In genomic region chr18:66760559-66760958, GRCh38 we compare ENCODE assay signal across 39 cellular contexts.
"Had no signal": no experiment of that assay in that cellular context is flagged by ENCODE, and none has a peak within 500 bp of the region (broad histone marks: within the 10 kb centered on the region; RNA-seq: fewer than 3 reads in every experiment).

No MANE protein-coding gene starts in this region.

- DNase-seq: activated effector memory CD4-positive, alpha-beta T cell treated with anti-CD3 and anti-CD28 coated beads, Interleukin-2, amount 50 U/mL, for 16 hours; activated effector memory CD4-positive, alpha-beta T cell treated with Interleukin-2 at 50 U/mL for 16 hours; activated gamma-delta T cell; activated gamma-delta T cell treated with Interleukin-2 at 50 U/mL for 16 hours; activated naive CD4-positive, alpha-beta T cell; activated naive CD4-positive, alpha-beta T cell treated with anti-CD3 and anti-CD28 coated beads for 36 hours; activated naive CD4-positive, alpha-beta T cell treated with anti-CD3 and anti-CD28 coated beads, Interleukin-2, amount 10 ng/mL, durations not matched to agents 7 days and 5 days; activated naive CD4-positive, alpha-beta T cell treated with anti-CD3 and anti-CD28 coated beads, Interleukin-2, amount 50 U/mL, for 16 hours; activated naive CD4-positive, alpha-beta T cell treated with Interleukin-2 at 50 U/mL for 16 hours; activated naive CD8-positive, alpha-beta T cell treated with anti-CD3 and anti-CD28 coated beads for 36 hours; activated naive CD8-positive, alpha-beta T cell treated with anti-CD3 and anti-CD28 coated beads, Interleukin-2, amount 10 ng/mL, durations not matched to agents 7 days and 5 days; activated naive CD8-positive, alpha-beta T cell treated with anti-CD3 and anti-CD28 coated beads, Interleukin-2, amount 50 U/mL, for 24 hours; activated T-cell treated with anti-CD3 and anti-CD28 coated beads, Interleukin-2, amount 50 U/mL, for 24 hours; activated T-cell treated with anti-CD3 and anti-CD28 coated beads, Interleukin-2, amount 50 U/mL, for 4 hours; activated T-cell treated with anti-CD3 and anti-CD28 coated beads, Interleukin-2, amount 50 U/mL, for 48 hours; activated T-cell treated with anti-CD3 and anti-CD28 coated beads, Interleukin-2, amount 50 U/mL, for 72 hours; adrenal gland; amniotic stem cell; amygdala; anterior cingulate cortex; aorta; body of pancreas; brain microvascular endothelial cell; caudate nucleus; central memory CD4-positive, alpha-beta T cell; cerebellar nuclear complex had no signal

- H3K9me3 Mint-ChIP-seq: activated naive CD4-positive, alpha-beta T cell treated with anti-CD3 and anti-CD28 coated beads, Interleukin-2, amount 10 ng/mL, durations not matched to agents 7 days and 5 days; activated naive CD4-positive, alpha-beta T cell treated with anti-CD3 and anti-CD28 coated beads, Interleukin-2, amount 50 U/mL, for 24 hours; activated naive CD8-positive, alpha-beta T cell treated with anti-CD3 and anti-CD28 coated beads for 36 hours; activated naive CD8-positive, alpha-beta T cell treated with anti-CD3 and anti-CD28 coated beads, Interleukin-2, amount 10 ng/mL, durations not matched to agents 7 days and 5 days; activated naive CD8-positive, alpha-beta T cell treated with anti-CD3 and anti-CD28 coated beads, Interleukin-2, amount 50 U/mL, for 24 hours; activated T-cell treated with anti-CD3 and anti-CD28 coated beads, Interleukin-2, amount 50 U/mL, for 4 hours; activated T-helper 1 cell treated with anti-CD3 and anti-CD28 coated beads, Interleukin-12 subunit alpha, Interleukin-12 subunit beta, Interleukin-2, Interleukin-4 antibody, amounts not matched to agents 30 ng/mL and 10 ng/mL and 1 ng/mL, durations not matched to agents 14 hours and 24 hours and 36 hours; brain had no signal

- H3K9me3 ChIP-seq: adrenal gland, ascending aorta, body of pancreas, breast epithelium had no signal

- H3K36me3 ChIP-seq: adrenal gland, ascending aorta, brain microvascular endothelial cell, breast epithelium, cardiac muscle cell had no signal

- FAIRE-seq: astrocyte, bronchial epithelial cell had no signal

- H3K4me3 Mint-ChIP-seq: activated naive CD4-positive, alpha-beta T cell treated with anti-CD3 and anti-CD28 coated beads for 36 hours; activated naive CD4-positive, alpha-beta T cell treated with anti-CD3 and anti-CD28 coated beads, Interleukin-2, amount 10 ng/mL, durations not matched to agents 7 days and 5 days; activated naive CD4-positive, alpha-beta T cell treated with anti-CD3 and anti-CD28 coated beads, Interleukin-2, amount 50 U/mL, for 24 hours; activated naive CD8-positive, alpha-beta T cell; activated naive CD8-positive, alpha-beta T cell treated with anti-CD3 and anti-CD28 coated beads for 36 hours; activated naive CD8-positive, alpha-beta T cell treated with anti-CD3 and anti-CD28 coated beads, Interleukin-2, amount 10 ng/mL, durations not matched to agents 7 days and 5 days; activated naive CD8-positive, alpha-beta T cell treated with anti-CD3 and anti-CD28 coated beads, Interleukin-2, amount 50 U/mL, for 24 hours; activated T-cell treated with anti-CD3 and anti-CD28 coated beads, Interleukin-2, amount 50 U/mL, for 24 hours; activated T-cell treated with anti-CD3 and anti-CD28 coated beads, Interleukin-2, amount 50 U/mL, for 4 hours; activated T-cell treated with anti-CD3 and anti-CD28 coated beads, Interleukin-2, amount 50 U/mL, for 72 hours; activated T-helper 1 cell treated with anti-CD3 and anti-CD28 coated beads, Interleukin-12 subunit alpha, Interleukin-12 subunit beta, Interleukin-2, Interleukin-4 antibody, amounts not matched to agents 30 ng/mL and 10 ng/mL and 1 ng/mL, durations not matched to agents 14 hours and 24 hours and 36 hours; activated T-helper 17 cell treated with anti-CD3 and anti-CD28 coated beads, Interleukin-2, amount 50 U/mL, for 72 hours; brain; central memory CD8-positive, alpha-beta T cell had no signal

- H3K27ac Mint-ChIP-seq: activated naive CD4-positive, alpha-beta T cell treated with anti-CD3 and anti-CD28 coated beads for 36 hours; activated naive CD4-positive, alpha-beta T cell treated with anti-CD3 and anti-CD28 coated beads, Interleukin-2, amount 10 ng/mL, durations not matched to agents 7 days and 5 days; activated naive CD4-positive, alpha-beta T cell treated with anti-CD3 and anti-CD28 coated beads, Interleukin-2, amount 50 U/mL, for 24 hours; activated naive CD4-positive, alpha-beta T cell treated with anti-CD3 and anti-CD28 coated beads, Interleukin-2, amount 50 U/mL, for 72 hours; activated naive CD8-positive, alpha-beta T cell; activated naive CD8-positive, alpha-beta T cell treated with anti-CD3 and anti-CD28 coated beads for 36 hours; activated naive CD8-positive, alpha-beta T cell treated with anti-CD3 and anti-CD28 coated beads, Interleukin-2, amount 10 ng/mL, durations not matched to agents 7 days and 5 days; activated naive CD8-positive, alpha-beta T cell treated with anti-CD3 and anti-CD28 coated beads, Interleukin-2, amount 50 U/mL, for 24 hours; activated T-cell treated with anti-CD3 and anti-CD28 coated beads, Interleukin-2, amount 50 U/mL, for 24 hours; activated T-cell treated with anti-CD3 and anti-CD28 coated beads, Interleukin-2, amount 50 U/mL, for 72 hours; activated T-helper 1 cell treated with anti-CD3 and anti-CD28 coated beads, Interleukin-12 subunit alpha, Interleukin-12 subunit beta, Interleukin-2, Interleukin-4 antibody, amounts not matched to agents 30 ng/mL and 10 ng/mL and 1 ng/mL, durations not matched to agents 14 hours and 24 hours and 36 hours; activated T-helper 17 cell treated with anti-CD3 and anti-CD28 coated beads, Interleukin-2, amount 50 U/mL, for 72 hours; activated T-helper 2 cell treated with anti-CD3 and anti-CD28 coated beads, Interferon-gamma antibody, Interleukin-2, Interleukin-4, amounts not matched to agents 10 μg/mL and 5 μg/mL and 100 μg/mL, durations not matched to agents 14 hours and 24 hours and 36 hours; brain had no signal

- H3K36me3 Mint-ChIP-seq: activated naive CD4-positive, alpha-beta T cell treated with anti-CD3 and anti-CD28 coated beads, Interleukin-2, amount 10 ng/mL, durations not matched to agents 7 days and 5 days; activated naive CD4-positive, alpha-beta T cell treated with anti-CD3 and anti-CD28 coated beads, Interleukin-2, amount 50 U/mL, for 24 hours; activated naive CD4-positive, alpha-beta T cell treated with anti-CD3 and anti-CD28 coated beads, Interleukin-2, amount 50 U/mL, for 72 hours; activated naive CD8-positive, alpha-beta T cell; activated naive CD8-positive, alpha-beta T cell treated with anti-CD3 and anti-CD28 coated beads for 36 hours; activated naive CD8-positive, alpha-beta T cell treated with anti-CD3 and anti-CD28 coated beads, Interleukin-2, amount 10 ng/mL, durations not matched to agents 7 days and 5 days; brain had no signal

- H3K27ac ChIP-seq: adrenal gland, ascending aorta, body of pancreas, brain microvascular endothelial cell, breast epithelium, cardiac muscle cell had no signal

- H3K4me1 ChIP-seq: adrenal gland, ascending aorta, body of pancreas, breast epithelium had no signal

- ATAC-seq: activated naive CD4-positive, alpha-beta T cell treated with anti-CD3 and anti-CD28 coated beads, Interleukin-2, amount 50 U/mL, for 72 hours; activated naive CD8-positive, alpha-beta T cell treated with anti-CD3 and anti-CD28 coated beads, Interleukin-2, amount 50 U/mL, for 24 hours; activated T-cell treated with anti-CD3 and anti-CD28 coated beads, Interleukin-2, amount 50 U/mL, for 4 hours; activated T-cell treated with anti-CD3 and anti-CD28 coated beads, Interleukin-2, amount 50 U/mL, for 72 hours; activated T-helper 17 cell treated with anti-CD3 and anti-CD28 coated beads, Interleukin-2, amount 50 U/mL, for 72 hours; body of pancreas had no signal

- H3K27me3 ChIP-seq: adrenal gland, ascending aorta, body of pancreas, brain microvascular endothelial cell, breast epithelium, cardiac muscle cell had no signal

- H3K4me1 Mint-ChIP-seq: activated naive CD4-positive, alpha-beta T cell treated with anti-CD3 and anti-CD28 coated beads, Interleukin-2, amount 10 ng/mL, durations not matched to agents 7 days and 5 days; activated naive CD4-positive, alpha-beta T cell treated with anti-CD3 and anti-CD28 coated beads, Interleukin-2, amount 50 U/mL, for 24 hours; activated naive CD8-positive, alpha-beta T cell treated with anti-CD3 and anti-CD28 coated beads for 36 hours; activated naive CD8-positive, alpha-beta T cell treated with anti-CD3 and anti-CD28 coated beads, Interleukin-2, amount 10 ng/mL, durations not matched to agents 7 days and 5 days; activated naive CD8-positive, alpha-beta T cell treated with anti-CD3 and anti-CD28 coated beads, Interleukin-2, amount 50 U/mL, for 24 hours; activated T-helper 17 cell treated with anti-CD3 and anti-CD28 coated beads, Interleukin-2, amount 50 U/mL, for 72 hours; brain; central memory CD8-positive, alpha-beta T cell had no signal

- H3K4me3 ChIP-seq: adrenal gland, ascending aorta, body of pancreas, breast epithelium, cardiac muscle cell had no signal

- H3K27me3 Mint-ChIP-seq: activated naive CD4-positive, alpha-beta T cell treated with anti-CD3 and anti-CD28 coated beads, Interleukin-2, amount 10 ng/mL, durations not matched to agents 7 days and 5 days; activated naive CD4-positive, alpha-beta T cell treated with anti-CD3 and anti-CD28 coated beads, Interleukin-2, amount 50 U/mL, for 24 hours; activated naive CD8-positive, alpha-beta T cell; activated naive CD8-positive, alpha-beta T cell treated with anti-CD3 and anti-CD28 coated beads for 36 hours; activated naive CD8-positive, alpha-beta T cell treated with anti-CD3 and anti-CD28 coated beads, Interleukin-2, amount 10 ng/mL, durations not matched to agents 7 days and 5 days; activated naive CD8-positive, alpha-beta T cell treated with anti-CD3 and anti-CD28 coated beads, Interleukin-2, amount 50 U/mL, for 24 hours; activated T-cell treated with anti-CD3 and anti-CD28 coated beads, Interleukin-2, amount 50 U/mL, for 24 hours; activated T-helper 17 cell treated with anti-CD3 and anti-CD28 coated beads, Interleukin-2, amount 50 U/mL, for 72 hours; brain; central memory CD8-positive, alpha-beta T cell had no signal
